ENCODE assay signal across 1 cellular context in the genomic region with DNA sequence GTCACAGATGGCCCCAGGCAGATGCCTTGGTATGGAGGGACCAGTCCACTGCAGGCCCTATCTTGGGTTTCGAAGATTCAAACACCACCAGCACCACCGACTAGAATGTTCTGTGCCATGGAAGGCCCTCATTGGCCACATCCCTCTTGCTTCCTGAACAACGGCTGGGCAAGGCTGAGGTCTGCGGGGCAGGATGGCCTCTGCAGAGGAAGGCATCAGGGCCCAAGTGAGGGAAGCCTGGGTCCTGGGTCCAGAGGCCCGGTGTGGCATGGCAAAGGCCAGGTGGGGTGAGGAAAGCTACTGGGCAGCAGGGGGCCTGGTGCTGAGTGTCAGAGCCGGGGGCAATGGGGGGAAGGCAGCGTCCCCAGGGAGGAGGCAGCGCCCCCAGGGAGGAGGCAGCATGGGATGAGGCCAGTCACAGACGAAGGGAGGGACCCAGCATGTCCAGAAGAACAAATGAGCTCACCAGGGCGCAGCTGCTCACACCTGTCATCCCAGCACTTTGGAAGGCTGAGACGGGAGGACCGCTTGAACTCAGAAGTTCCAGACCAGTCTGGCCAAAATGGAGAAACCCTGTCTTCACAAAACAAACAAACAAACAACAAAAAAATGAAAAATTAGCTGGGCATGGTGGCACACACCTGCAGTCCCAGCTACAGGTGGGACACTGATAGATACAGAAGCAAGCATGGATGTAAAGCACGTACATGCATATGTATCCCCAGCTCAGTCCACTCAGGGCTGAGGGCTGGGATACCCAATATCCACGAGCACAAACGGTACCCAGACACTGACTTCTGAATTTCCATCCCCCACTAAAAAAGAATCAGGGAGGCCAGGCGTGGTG.
TF ChIP-seq lines count a peak whose summit lies in the region.

No MANE protein-coding gene starts in this region.

TF ChIP-seq in H1, 55 proteins besides CTCF, POLR2A, EP300 and RAD21:
- no peak for TF ChIP-seq TAF7 (optimal IDR thresholded peaks at IDR 0.05; ENCODE audit: borderline replicate concordance, low read depth, low read length)
- no peak for TF ChIP-seq BACH1 (IDR thresholded peaks at IDR 0.05; ENCODE audit: low read length)
- TF ChIP-seq SP2 (IDR thresholded peaks at IDR 0.05; ENCODE audit: low read length), result no peak
- TF ChIP-seq PHF8 (conservative IDR thresholded peaks at IDR 0.05; ENCODE audit: low read depth, low read length), result no peak
- TF ChIP-seq, protein P1, sequence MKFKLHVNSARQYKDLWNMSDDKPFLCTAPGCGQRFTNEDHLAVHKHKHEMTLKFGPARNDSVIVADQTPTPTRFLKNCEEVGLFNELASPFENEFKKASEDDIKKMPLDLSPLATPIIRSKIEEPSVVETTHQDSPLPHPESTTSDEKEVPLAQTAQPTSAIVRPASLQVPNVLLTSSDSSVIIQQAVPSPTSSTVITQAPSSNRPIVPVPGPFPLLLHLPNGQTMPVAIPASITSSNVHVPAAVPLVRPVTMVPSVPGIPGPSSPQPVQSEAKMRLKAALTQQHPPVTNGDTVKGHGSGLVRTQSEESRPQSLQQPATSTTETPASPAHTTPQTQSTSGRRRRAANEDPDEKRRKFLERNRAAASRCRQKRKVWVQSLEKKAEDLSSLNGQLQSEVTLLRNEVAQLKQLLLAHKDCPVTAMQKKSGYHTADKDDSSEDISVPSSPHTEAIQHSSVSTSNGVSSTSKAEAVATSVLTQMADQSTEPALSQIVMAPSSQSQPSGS (IDR thresholded peaks at IDR 0.05; ENCODE audit: low read length), result no peak
- TF ChIP-seq GTF2F1 (IDR thresholded peaks at IDR 0.05; ENCODE audit: borderline replicate concordance, low read depth, low read length), result no peak
- no peak for TF ChIP-seq MAFK (IDR thresholded peaks at IDR 0.05; ENCODE audit: low read depth, low read length)
- TF ChIP-seq ASH2L (IDR thresholded peaks at IDR 0.05; ENCODE audit: low read length), result no peak
- no peak for TF ChIP-seq CTBP2 (IDR thresholded peaks at IDR 0.05; ENCODE audit: borderline replicate concordance, insufficient read depth, insufficient read length, low read length)
- TF ChIP-seq SRF (IDR thresholded peaks at IDR 0.05; ENCODE audit: low read depth, low read length), result no peak
- no peak for TF ChIP-seq NRF1 (IDR thresholded peaks at IDR 0.05; ENCODE audit: low read depth, low read length)
- no peak for TF ChIP-seq HDAC2 (IDR thresholded peaks at IDR 0.05; ENCODE audit: borderline replicate concordance in 1 of 2, low read depth in 2 of 2, low read length in 2 of 2)
- no peak for TF ChIP-seq CHD2 (IDR thresholded peaks at IDR 0.05; ENCODE audit: low read length)
- no peak for TF ChIP-seq JUN (IDR thresholded peaks at IDR 0.05; ENCODE audit: low read depth, low read length)
- no peak for TF ChIP-seq BCL11A (IDR thresholded peaks at IDR 0.05; ENCODE audit: low read depth in 2 of 2, low read length in 2 of 2)
- TF ChIP-seq POLR2AphosphoS5 (IDR thresholded peaks at IDR 0.05; ENCODE audit: low read depth, low read length), result no peak
- TF ChIP-seq CEBPB (IDR thresholded peaks at IDR 0.05; ENCODE audit: low read depth, low read length), result no peak
